ENCODE assay signal across 3 cellular contexts in genomic region chr12:22876262-22876661, GRCh38.
"Had no signal": no experiment of that assay in that cellular context is flagged by ENCODE, and none has a peak within 500 bp of the region (broad histone marks: within the 10 kb centered on the region; RNA-seq: fewer than 3 reads in every experiment).

No MANE protein-coding gene starts in this region.

- H3K4me3 ChIP-seq: GM12878 had no signal

- DNase-seq: GDM1, GF-D8 had no signal
